In genomic region chr5:150484964-150485769, GRCh38 we compare ENCODE assay signal across 8 cellular contexts. TPM values are rescaled to one million over a fixed set of nuclear protein-coding genes. Genes with fewer than 3 reads are reported as not detected.
DNase-seq lines count a peak whose midpoint lies in the region; ATAC-seq and TF ChIP-seq lines count a peak whose summit lies in the region.

No MANE protein-coding gene starts in this region.

- peaks cover 11% of the 10 kb centered on the region for H3K4me1 ChIP-seq in CD4-positive, CD25-positive, alpha-beta regulatory T cell (ENCODE audit: control insufficient read depth, insufficient read depth, low read length, poor library complexity, severe bottlenecking)
- peaks cover 38 to 39% of the 10 kb centered on the region in 2 donors for H3K4me1 ChIP-seq in duodenal mucosa (ENCODE audit: control insufficient read depth in 1 of 2, insufficient read depth in 2 of 2, low read length in 2 of 2)

- peaks cover 0 to 12% (median 6%) of the 10 kb centered on the region in 4 donors for H3K4me1 Mint-ChIP-seq in CD4-positive, CD25-positive, alpha-beta regulatory T cell

- peak overlapping the region; percentile 57 for H3K4me2 ChIP-seq in neural cell (ENCODE audit: low read length)

- H3K27me3 Mint-ChIP-seq in CD4-positive, CD25-positive, alpha-beta regulatory T cell = peaks cover 57% of the 10 kb centered on the region

- H3K27ac Mint-ChIP-seq in CD4-positive, CD25-positive, alpha-beta regulatory T cell = peak overlapping the region in 2 of 3 donors; percentile 49 to 79

- peaks cover 41% of the 10 kb centered on the region for H3K79me2 ChIP-seq in neural cell (replicated peaks; ENCODE audit: insufficient read depth, low read length)

- H3K9me3 Mint-ChIP-seq in CD4-positive, CD25-positive, alpha-beta regulatory T cell = peaks cover 0 to 7% (median 0%) of the 10 kb centered on the region in 7 donors

- no peak for ATAC-seq in CD4-positive, CD25-positive, alpha-beta regulatory T cell (ENCODE audit: low read depth in 2 of 2)
- no peak for ATAC-seq in HG03280 (IDR thresholded peaks at IDR 0.05; ENCODE audit: unreplicated experiment)

- H3K36me3 ChIP-seq in CD4-positive, CD25-positive, alpha-beta regulatory T cell (ENCODE audit: control insufficient read depth, insufficient read depth, low read length) = no peaks in the 10 kb centered on the region
- no peaks in the 10 kb centered on the region for H3K36me3 ChIP-seq in duodenal mucosa (ENCODE audit: control insufficient read depth in 1 of 2, insufficient read depth in 2 of 2, low read length in 2 of 2)
- H3K36me3 ChIP-seq in neural cell (ENCODE audit: insufficient read depth, low read length) = no peaks in the 10 kb centered on the region

- H3K9me2 ChIP-seq in neural cell (ENCODE audit: insufficient read depth, low read length) = no peaks in the 10 kb centered on the region

- peak overlapping the region; percentile 66 to 78 for H3K9ac ChIP-seq in duodenal mucosa (ENCODE audit: low read depth in 1 of 2, low read length in 2 of 2)
- H3K9ac ChIP-seq in neural cell (ENCODE audit: low read length) = peak overlapping the region; percentile 96

- no peaks in the 10 kb centered on the region for H4K20me1 ChIP-seq in neural cell (ENCODE audit: insufficient read depth)

- TF ChIP-seq EP300 in neural cell (conservative IDR thresholded peaks at IDR 0.05; ENCODE audit: poor library complexity, severe bottlenecking) = peak; percentile 35

- no peaks in the 10 kb centered on the region for H3K9me3 ChIP-seq in CD4-positive, CD25-positive, alpha-beta regulatory T cell (ENCODE audit: control insufficient read depth in 2 of 2, low read length in 2 of 2)
- H3K9me3 ChIP-seq in duodenal mucosa (ENCODE audit: control insufficient read depth in 1 of 2, low read length in 2 of 2) (no peaks in the 10 kb centered on the region), neural cell (ENCODE audit: low read length) (no peaks in the 10 kb centered on the region)

- H3K27me3 ChIP-seq in CD4-positive, CD25-positive, alpha-beta regulatory T cell (ENCODE audit: control insufficient read depth, insufficient read depth, low read length) = peaks cover 8% of the 10 kb centered on the region
- H3K27me3 ChIP-seq in duodenal mucosa (ENCODE audit: control insufficient read depth in 1 of 2, insufficient read depth in 2 of 2, low read length in 2 of 2) (no peaks in the 10 kb centered on the region), neural cell (ENCODE audit: insufficient read depth, low read depth, low read length) (no peaks in the 10 kb centered on the region)

- TF ChIP-seq RAD21 in neural cell (conservative IDR thresholded peaks at IDR 0.05) = no peak

- H3K4me3 Mint-ChIP-seq in CD4-positive, CD25-positive, alpha-beta regulatory T cell = peak overlapping the region; percentile 75 to 86 (median 78)

- DNase-seq in CD4-positive, CD25-positive, alpha-beta regulatory T cell = no peak
- DNase-seq in NB4 (ENCODE audit: low read depth) (no peak), GM03348 (ENCODE audit: low spot score) (no peak), GM10266 (ENCODE audit: extremely low spot score) (no peak)
- DNase-seq in stimulated activated CD4-positive, alpha-beta T cell treated with anti-CD3 and anti-CD28 coated beads, Interleukin-4, amount 100 ng/mL, for 4 hours = no peak

- no peak for TF ChIP-seq POLR2A in NB4 (IDR thresholded peaks at IDR 0.05; ENCODE audit: extremely low read depth, insufficient read length)

- peak overlapping the region; percentile 88 for H2AFZ ChIP-seq in neural cell (ENCODE audit: low read depth, low read length)

- no peak for TF ChIP-seq CTCF in NB4 (IDR thresholded peaks at IDR 0.05; ENCODE audit: low read depth, low read length)
- TF ChIP-seq CTCF in neural cell (IDR thresholded peaks at IDR 0.05; ENCODE audit: poor library complexity, severe bottlenecking) = no peak
- no peak for TF ChIP-seq CTCF in GM10266 (IDR thresholded peaks at IDR 0.05; ENCODE audit: control insufficient read depth, insufficient read depth, low read depth, missing control alignments)

- no peak overlapping the region for H3K4me3 ChIP-seq in CD4-positive, CD25-positive, alpha-beta regulatory T cell (ENCODE audit: low read depth, low read length)
- H3K4me3 ChIP-seq in NB4 (ENCODE audit: low read depth, low read length) = peak overlapping the region; percentile 49
- H3K4me3 ChIP-seq in duodenal mucosa (ENCODE audit: low read depth in 1 of 2, low read length in 2 of 2) = peak overlapping the region; percentile 79
- peak overlapping the region; percentile 91 for H3K4me3 ChIP-seq in neural cell (ENCODE audit: low read length)

- no peak overlapping the region for H3K27ac ChIP-seq in CD4-positive, CD25-positive, alpha-beta regulatory T cell (ENCODE audit: insufficient read depth, low read length, poor library complexity, severe bottlenecking)
- H3K27ac ChIP-seq in duodenal mucosa (ENCODE audit: low read depth, low read length) (no peak overlapping the region), neural cell (ENCODE audit: low read length) (peak overlapping the region; percentile 88)

- H3F3A ChIP-seq in neural cell (ENCODE audit: insufficient read depth, low read length, poor library complexity, severe bottlenecking) = no peaks in the 10 kb centered on the region

- H3K36me3 Mint-ChIP-seq in CD4-positive, CD25-positive, alpha-beta regulatory T cell = no peaks in the 10 kb centered on the region

TF ChIP-seq in neural cell, 6 proteins besides CTCF, POLR2A, EP300 and RAD21:
- peak; percentile 23 for TF ChIP-seq POLR2AphosphoS5 (IDR thresholded peaks at IDR 0.05)
- TF ChIP-seq EZH2 (IDR thresholded peaks at IDR 0.05; ENCODE audit: borderline replicate concordance, insufficient read depth, low read length, poor library complexity, severe bottlenecking) = no peak
- TF ChIP-seq, protein P1, sequence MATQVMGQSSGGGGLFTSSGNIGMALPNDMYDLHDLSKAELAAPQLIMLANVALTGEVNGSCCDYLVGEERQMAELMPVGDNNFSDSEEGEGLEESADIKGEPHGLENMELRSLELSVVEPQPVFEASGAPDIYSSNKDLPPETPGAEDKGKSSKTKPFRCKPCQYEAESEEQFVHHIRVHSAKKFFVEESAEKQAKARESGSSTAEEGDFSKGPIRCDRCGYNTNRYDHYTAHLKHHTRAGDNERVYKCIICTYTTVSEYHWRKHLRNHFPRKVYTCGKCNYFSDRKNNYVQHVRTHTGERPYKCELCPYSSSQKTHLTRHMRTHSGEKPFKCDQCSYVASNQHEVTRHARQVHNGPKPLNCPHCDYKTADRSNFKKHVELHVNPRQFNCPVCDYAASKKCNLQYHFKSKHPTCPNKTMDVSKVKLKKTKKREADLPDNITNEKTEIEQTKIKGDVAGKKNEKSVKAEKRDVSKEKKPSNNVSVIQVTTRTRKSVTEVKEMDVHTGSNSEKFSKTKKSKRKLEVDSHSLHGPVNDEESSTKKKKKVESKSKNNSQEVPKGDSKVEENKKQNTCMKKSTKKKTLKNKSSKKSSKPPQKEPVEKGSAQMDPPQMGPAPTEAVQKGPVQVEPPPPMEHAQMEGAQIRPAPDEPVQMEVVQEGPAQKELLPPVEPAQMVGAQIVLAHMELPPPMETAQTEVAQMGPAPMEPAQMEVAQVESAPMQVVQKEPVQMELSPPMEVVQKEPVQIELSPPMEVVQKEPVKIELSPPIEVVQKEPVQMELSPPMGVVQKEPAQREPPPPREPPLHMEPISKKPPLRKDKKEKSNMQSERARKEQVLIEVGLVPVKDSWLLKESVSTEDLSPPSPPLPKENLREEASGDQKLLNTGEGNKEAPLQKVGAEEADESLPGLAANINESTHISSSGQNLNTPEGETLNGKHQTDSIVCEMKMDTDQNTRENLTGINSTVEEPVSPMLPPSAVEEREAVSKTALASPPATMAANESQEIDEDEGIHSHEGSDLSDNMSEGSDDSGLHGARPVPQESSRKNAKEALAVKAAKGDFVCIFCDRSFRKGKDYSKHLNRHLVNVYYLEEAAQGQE (IDR thresholded peaks at IDR 0.05; ENCODE audit: borderline replicate concordance) = peak; percentile 35
- TF ChIP-seq TAF1 (IDR thresholded peaks at IDR 0.05; ENCODE audit: low read depth) = no peak

RNA-seq across cellular contexts. Expression of gene NDST1, which starts 22.8 kb away (rescaled TPM):
- 2.4 TPM for total RNA-seq in CD4-positive, CD25-positive, alpha-beta regulatory T cell
- polyA plus RNA-seq in CD4-positive, CD25-positive, alpha-beta regulatory T cell = not detected
- polyA plus RNA-seq in neural cell = 15.6 and 21.9 TPM in 2 replicates
- polyA minus RNA-seq in neural cell = 48.7 and 50.9 TPM in 2 replicates

RNA-seq across cellular contexts. Expression of gene RPS14, which starts 35.6 kb away (rescaled TPM):
- 3,121 TPM for total RNA-seq in CD4-positive, CD25-positive, alpha-beta regulatory T cell
- polyA plus RNA-seq in CD4-positive, CD25-positive, alpha-beta regulatory T cell = 1,000 to 10,000 TPM; 4,928 to 8,871 (median 7,502) TPM
- 2,744 and 3,490 TPM in 2 replicates for polyA plus RNA-seq in neural cell
- 814 and 861 TPM in 2 replicates for polyA minus RNA-seq in neural cell

Comparison
In these comparisons a context has a peak if more than half of its experiments do, and no peak if none do; other contexts are left out.
1. RNA of gene NDST1, which starts 22.8 kb away (polyA plus RNA-seq): 15.6 to 21.9 TPM in neural cell; not detected in CD4-positive, CD25-positive, alpha-beta regulatory T cell; every median in the first group is over 10 times any median in the second.